30 cellular contexts compared by ENCODE assay signal in the genomic region with DNA sequence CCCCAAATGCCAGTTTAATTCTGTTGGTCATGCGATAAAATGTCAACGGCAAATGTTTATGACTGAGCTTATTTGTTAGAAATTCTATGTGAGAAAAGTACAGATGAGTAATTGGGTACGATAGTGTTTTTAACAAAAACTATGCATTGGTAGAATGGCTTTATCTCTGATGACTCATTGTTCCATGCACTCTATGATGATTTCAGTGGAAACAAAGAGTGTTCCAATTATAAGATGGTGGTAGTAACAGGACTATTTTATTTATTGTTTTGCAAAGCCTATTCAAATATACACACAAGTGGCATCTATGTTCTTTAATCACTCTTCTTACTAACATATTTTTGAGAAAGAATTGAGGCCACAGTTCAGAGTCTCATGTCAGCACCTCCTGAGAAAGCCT.
"Had no signal": no experiment of that assay in that cellular context is flagged by ENCODE, and none has a peak within 500 bp of the region (broad histone marks: within the 10 kb centered on the region; RNA-seq: fewer than 3 reads in every experiment).

No MANE protein-coding gene starts in this region.

- H3K4me1 Mint-ChIP-seq: naive B cell; stimulated activated memory B cell treated with anti-CD40 and anti-IgM and Interleukin-4, amounts not matched to agents 10 μg/mL and 1 μg/mL and 100 μg/mL, for 72 hours had no signal

- H3K27me3 ChIP-seq: body of pancreas, colonic mucosa, right atrium auricular region, thyroid gland, upper lobe of left lung, vagina had no signal

- H3K4me2 ChIP-seq: hepatocyte, smooth muscle cell had no signal

- H3K79me2 ChIP-seq: hepatocyte had no signal

- H3K4me3 ChIP-seq: body of pancreas, colonic mucosa, gastrocnemius medialis, hepatocyte, right atrium auricular region, smooth muscle cell, stomach, thyroid gland, upper lobe of left lung, vagina had no signal

- H3K9me3 ChIP-seq: body of pancreas, colonic mucosa, gastrocnemius medialis, right atrium auricular region, stomach, thyroid gland, upper lobe of left lung, vagina had no signal

- H3K27ac ChIP-seq: body of pancreas, colonic mucosa, gastrocnemius medialis, hepatocyte, right atrium auricular region, stomach, thyroid gland, upper lobe of left lung, vagina, VCaP had no signal

- DNase-seq: activated CD4-positive, alpha-beta T cell treated with anti-CD3 and anti-CD28 coated beads for 48 hours; activated CD4-positive, alpha-beta T cell treated with anti-CD3 and anti-CD28 coated beads, Interleukin-2, amount 50 U/mL, for 48 hours; activated CD8-positive, alpha-beta memory T cell treated with anti-CD3 and anti-CD28 coated beads for 24 hours; activated effector memory CD4-positive, alpha-beta T cell treated with Interleukin-2 at 50 U/mL for 16 hours; activated naive CD4-positive, alpha-beta T cell treated with Interleukin-2 at 50 U/mL for 16 hours; anterior cingulate cortex; body of pancreas; cerebellar nuclear complex; colonic mucosa; effector CD8-positive, alpha-beta T cell; gastrocnemius medialis; left cardiac atrium; left ventricle myocardium superior; naive B cell; nucleus accumbens; stimulated activated CD4-positive, alpha-beta T cell treated with anti-CD3 and anti-CD28 coated beads, Interleukin-1b, Interleukin-23, amount 100 ng/mL, for 48 hours; stimulated activated CD4-positive, alpha-beta T cell treated with anti-CD3 and anti-CD28 coated beads, Interleukin-4, amount 100 ng/mL, for 4 hours; stimulated activated CD8-positive, alpha-beta memory T cell treated with anti-CD3 and anti-CD28 coated beads, Interleukin-4, amount 100 ng/mL, for 48 hours; stomach; T-helper 9 cell; thyroid gland; upper lobe of left lung had no signal

- ATAC-seq: activated CD4-positive, CD25-positive, alpha-beta regulatory T cell treated with anti-CD3 and anti-CD28 coated beads, Interleukin-2, amount 50 U/mL, for 24 hours; body of pancreas; gastrocnemius medialis; left cardiac atrium; left ventricle myocardium superior; stimulated activated memory B cell treated with anti-CD40 and anti-IgM and Interleukin-4, amounts not matched to agents 10 μg/mL and 1 μg/mL and 100 μg/mL, for 72 hours had no signal

- H3K4me3 Mint-ChIP-seq: activated naive CD8-positive, alpha-beta T cell; naive B cell; stimulated activated memory B cell treated with anti-CD40 and anti-IgM and Interleukin-4, amounts not matched to agents 10 μg/mL and 1 μg/mL and 100 μg/mL, for 72 hours had no signal

- H2AFZ ChIP-seq: hepatocyte had no signal

- H3K27ac Mint-ChIP-seq: activated naive CD8-positive, alpha-beta T cell; naive B cell; stimulated activated memory B cell treated with anti-CD40 and anti-IgM and Interleukin-4, amounts not matched to agents 10 μg/mL and 1 μg/mL and 100 μg/mL, for 72 hours had no signal

- H3K36me3 ChIP-seq: colonic mucosa, gastrocnemius medialis, right atrium auricular region, stomach, thyroid gland, upper lobe of left lung, vagina had no signal

- H3K36me3 Mint-ChIP-seq: stimulated activated memory B cell treated with anti-CD40 and anti-IgM and Interleukin-4, amounts not matched to agents 10 μg/mL and 1 μg/mL and 100 μg/mL, for 72 hours had no signal

- H3K4me1 ChIP-seq: body of pancreas, colonic mucosa, gastrocnemius medialis, right atrium auricular region, thyroid gland, upper lobe of left lung, vagina had no signal
